In genomic region chr21:42973991-42974831, GRCh38 we compare ENCODE assay signal across 1 cellular context.
A peak's percentile ranks its signal among the peaks of the same experiment; 100 is the strongest.
TF ChIP-seq lines count a peak whose summit lies in the region.

A gene with protein sequence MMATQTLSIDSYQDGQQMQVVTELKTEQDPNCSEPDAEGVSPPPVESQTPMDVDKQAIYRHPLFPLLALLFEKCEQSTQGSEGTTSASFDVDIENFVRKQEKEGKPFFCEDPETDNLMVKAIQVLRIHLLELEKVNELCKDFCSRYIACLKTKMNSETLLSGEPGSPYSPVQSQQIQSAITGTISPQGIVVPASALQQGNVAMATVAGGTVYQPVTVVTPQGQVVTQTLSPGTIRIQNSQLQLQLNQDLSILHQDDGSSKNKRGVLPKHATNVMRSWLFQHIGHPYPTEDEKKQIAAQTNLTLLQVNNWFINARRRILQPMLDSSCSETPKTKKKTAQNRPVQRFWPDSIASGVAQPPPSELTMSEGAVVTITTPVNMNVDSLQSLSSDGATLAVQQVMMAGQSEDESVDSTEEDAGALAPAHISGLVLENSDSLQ (plus strand): TSS chr21:42974562. CDS start chr21:43004382, 29,820 bp downstream.

TF ChIP-seq in K562, 482 proteins besides CTCF, POLR2A, EP300 and RAD21 (continued from another document and continues in another):
- TF ChIP-seq, protein P1, sequence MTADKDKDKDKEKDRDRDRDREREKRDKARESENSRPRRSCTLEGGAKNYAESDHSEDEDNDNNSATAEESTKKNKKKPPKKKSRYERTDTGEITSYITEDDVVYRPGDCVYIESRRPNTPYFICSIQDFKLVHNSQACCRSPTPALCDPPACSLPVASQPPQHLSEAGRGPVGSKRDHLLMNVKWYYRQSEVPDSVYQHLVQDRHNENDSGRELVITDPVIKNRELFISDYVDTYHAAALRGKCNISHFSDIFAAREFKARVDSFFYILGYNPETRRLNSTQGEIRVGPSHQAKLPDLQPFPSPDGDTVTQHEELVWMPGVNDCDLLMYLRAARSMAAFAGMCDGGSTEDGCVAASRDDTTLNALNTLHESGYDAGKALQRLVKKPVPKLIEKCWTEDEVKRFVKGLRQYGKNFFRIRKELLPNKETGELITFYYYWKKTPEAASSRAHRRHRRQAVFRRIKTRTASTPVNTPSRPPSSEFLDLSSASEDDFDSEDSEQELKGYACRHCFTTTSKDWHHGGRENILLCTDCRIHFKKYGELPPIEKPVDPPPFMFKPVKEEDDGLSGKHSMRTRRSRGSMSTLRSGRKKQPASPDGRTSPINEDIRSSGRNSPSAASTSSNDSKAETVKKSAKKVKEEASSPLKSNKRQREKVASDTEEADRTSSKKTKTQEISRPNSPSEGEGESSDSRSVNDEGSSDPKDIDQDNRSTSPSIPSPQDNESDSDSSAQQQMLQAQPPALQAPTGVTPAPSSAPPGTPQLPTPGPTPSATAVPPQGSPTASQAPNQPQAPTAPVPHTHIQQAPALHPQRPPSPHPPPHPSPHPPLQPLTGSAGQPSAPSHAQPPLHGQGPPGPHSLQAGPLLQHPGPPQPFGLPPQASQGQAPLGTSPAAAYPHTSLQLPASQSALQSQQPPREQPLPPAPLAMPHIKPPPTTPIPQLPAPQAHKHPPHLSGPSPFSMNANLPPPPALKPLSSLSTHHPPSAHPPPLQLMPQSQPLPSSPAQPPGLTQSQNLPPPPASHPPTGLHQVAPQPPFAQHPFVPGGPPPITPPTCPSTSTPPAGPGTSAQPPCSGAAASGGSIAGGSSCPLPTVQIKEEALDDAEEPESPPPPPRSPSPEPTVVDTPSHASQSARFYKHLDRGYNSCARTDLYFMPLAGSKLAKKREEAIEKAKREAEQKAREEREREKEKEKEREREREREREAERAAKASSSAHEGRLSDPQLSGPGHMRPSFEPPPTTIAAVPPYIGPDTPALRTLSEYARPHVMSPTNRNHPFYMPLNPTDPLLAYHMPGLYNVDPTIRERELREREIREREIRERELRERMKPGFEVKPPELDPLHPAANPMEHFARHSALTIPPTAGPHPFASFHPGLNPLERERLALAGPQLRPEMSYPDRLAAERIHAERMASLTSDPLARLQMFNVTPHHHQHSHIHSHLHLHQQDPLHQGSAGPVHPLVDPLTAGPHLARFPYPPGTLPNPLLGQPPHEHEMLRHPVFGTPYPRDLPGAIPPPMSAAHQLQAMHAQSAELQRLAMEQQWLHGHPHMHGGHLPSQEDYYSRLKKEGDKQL (CRISPR knock-in tag; IDR thresholded peaks at IDR 0.05; ENCODE audit: borderline replicate concordance) = no peak
- TF ChIP-seq TBL1XR1 (IDR thresholded peaks at IDR 0.05; ENCODE audit: low read length in 2 of 2) (peak in 1 of 2 experiments; percentile 73; a peak in 2 of 4 replicates), HMGN3 (IDR thresholded peaks at IDR 0.05; ENCODE audit: borderline replicate concordance, extremely low read depth, insufficient read length, low read depth, low read length) (peak; percentile 96), HES1 (IDR thresholded peaks at IDR 0.05; ENCODE audit: low read depth) (peak; percentile 58; the same call in 1 of the 2 replicates), MITF (IDR thresholded peaks at IDR 0.05) (peak; percentile 70), MEIS2 (IDR thresholded peaks at IDR 0.05; ENCODE audit: partially characterized antibody) (peak; percentile 100), NBN (IDR thresholded peaks at IDR 0.05; ENCODE audit: low read depth) (peak; percentile 61; the same call in 1 of the 2 replicates), YY1 (IDR thresholded peaks at IDR 0.05; ENCODE audit: borderline replicate concordance in 1 of 3, control insufficient read depth in 1 of 3, extremely low read depth in 1 of 3, insufficient read depth in 3 of 3, insufficient read length in 1 of 3, insufficient replicate concordance in 2 of 3, low read depth in 1 of 3, low read length in 2 of 3) (peak in 1 of 3 experiments; percentile 35), ZNF583 (CRISPR knock-in tag; IDR thresholded peaks at IDR 0.05) (0 out of 2 replicates have a peak, but pooled peaks have one; percentile 37), ZC3H4 (CRISPR knock-in tag; IDR thresholded peaks at IDR 0.05; ENCODE audit: borderline replicate concordance) (no peak), MYC (IDR thresholded peaks at IDR 0.05; ENCODE audit: low read depth, low read length) (peak; percentile 8), MYC (CRISPR knock-in tag; IDR thresholded peaks at IDR 0.05; ENCODE audit: borderline replicate concordance, low read depth) (no peak; the same call in 1 of the 2 replicates), ZNF212 (CRISPR knock-in tag; IDR thresholded peaks at IDR 0.05) (0 out of 2 replicates have a peak, but pooled peaks have one; percentile 30), SREBF1 (IDR thresholded peaks at IDR 0.05; ENCODE audit: borderline replicate concordance, low read depth, low read length) (peak; percentile 96), GATAD2B (IDR thresholded peaks at IDR 0.05; ENCODE audit: borderline replicate concordance) (0 out of 2 replicates have a peak, but pooled peaks have one; percentile 49), EZH2 (IDR thresholded peaks at IDR 0.05; ENCODE audit: borderline replicate concordance, low read depth, low read length) (no peak), CXXC5 (CRISPR knock-in tag; IDR thresholded peaks at IDR 0.05) (peak; percentile 99), ESRRA (IDR thresholded peaks at IDR 0.05; ENCODE audit: borderline replicate concordance, low read depth) (peak; percentile 30; the same call in 1 of the 2 replicates), MAX (CRISPR knock-in tag; IDR thresholded peaks at IDR 0.05) (peak; percentile 94), CHCHD3 (CRISPR knock-in tag; IDR thresholded peaks at IDR 0.05) (0 out of 2 replicates have a peak, but pooled peaks have one; percentile 39), KDM4B (IDR thresholded peaks at IDR 0.05; ENCODE audit: borderline replicate concordance in 2 of 2, low read depth in 1 of 2) (peak in 1 of 2 experiments; percentile 96; a peak in 2 of 4 replicates), TOE1 (IDR thresholded peaks at IDR 0.05; ENCODE audit: borderline replicate concordance) (peak; percentile 95), TOE1 (CRISPR knock-in tag; IDR thresholded peaks at IDR 0.05; ENCODE audit: borderline replicate concordance, low read depth) (no peak), ZKSCAN1 (IDR thresholded peaks at IDR 0.05; ENCODE audit: low read depth, low read length) (peak; percentile 35; the same call in 1 of the 2 replicates), ETS2 (tag; IDR thresholded peaks at IDR 0.05; ENCODE audit: borderline replicate concordance, poor library complexity, severe bottlenecking) (no peak), HDAC1 (IDR thresholded peaks at IDR 0.05) (peak in 1 of 2 experiments; percentile 51; a peak in 1 of 4 replicates), RNF2 (IDR thresholded peaks at IDR 0.05) (peak; percentile 79), ZBTB9 (CRISPR knock-in tag; IDR thresholded peaks at IDR 0.05) (peak; percentile 92)
- TF ChIP-seq, protein P2, sequence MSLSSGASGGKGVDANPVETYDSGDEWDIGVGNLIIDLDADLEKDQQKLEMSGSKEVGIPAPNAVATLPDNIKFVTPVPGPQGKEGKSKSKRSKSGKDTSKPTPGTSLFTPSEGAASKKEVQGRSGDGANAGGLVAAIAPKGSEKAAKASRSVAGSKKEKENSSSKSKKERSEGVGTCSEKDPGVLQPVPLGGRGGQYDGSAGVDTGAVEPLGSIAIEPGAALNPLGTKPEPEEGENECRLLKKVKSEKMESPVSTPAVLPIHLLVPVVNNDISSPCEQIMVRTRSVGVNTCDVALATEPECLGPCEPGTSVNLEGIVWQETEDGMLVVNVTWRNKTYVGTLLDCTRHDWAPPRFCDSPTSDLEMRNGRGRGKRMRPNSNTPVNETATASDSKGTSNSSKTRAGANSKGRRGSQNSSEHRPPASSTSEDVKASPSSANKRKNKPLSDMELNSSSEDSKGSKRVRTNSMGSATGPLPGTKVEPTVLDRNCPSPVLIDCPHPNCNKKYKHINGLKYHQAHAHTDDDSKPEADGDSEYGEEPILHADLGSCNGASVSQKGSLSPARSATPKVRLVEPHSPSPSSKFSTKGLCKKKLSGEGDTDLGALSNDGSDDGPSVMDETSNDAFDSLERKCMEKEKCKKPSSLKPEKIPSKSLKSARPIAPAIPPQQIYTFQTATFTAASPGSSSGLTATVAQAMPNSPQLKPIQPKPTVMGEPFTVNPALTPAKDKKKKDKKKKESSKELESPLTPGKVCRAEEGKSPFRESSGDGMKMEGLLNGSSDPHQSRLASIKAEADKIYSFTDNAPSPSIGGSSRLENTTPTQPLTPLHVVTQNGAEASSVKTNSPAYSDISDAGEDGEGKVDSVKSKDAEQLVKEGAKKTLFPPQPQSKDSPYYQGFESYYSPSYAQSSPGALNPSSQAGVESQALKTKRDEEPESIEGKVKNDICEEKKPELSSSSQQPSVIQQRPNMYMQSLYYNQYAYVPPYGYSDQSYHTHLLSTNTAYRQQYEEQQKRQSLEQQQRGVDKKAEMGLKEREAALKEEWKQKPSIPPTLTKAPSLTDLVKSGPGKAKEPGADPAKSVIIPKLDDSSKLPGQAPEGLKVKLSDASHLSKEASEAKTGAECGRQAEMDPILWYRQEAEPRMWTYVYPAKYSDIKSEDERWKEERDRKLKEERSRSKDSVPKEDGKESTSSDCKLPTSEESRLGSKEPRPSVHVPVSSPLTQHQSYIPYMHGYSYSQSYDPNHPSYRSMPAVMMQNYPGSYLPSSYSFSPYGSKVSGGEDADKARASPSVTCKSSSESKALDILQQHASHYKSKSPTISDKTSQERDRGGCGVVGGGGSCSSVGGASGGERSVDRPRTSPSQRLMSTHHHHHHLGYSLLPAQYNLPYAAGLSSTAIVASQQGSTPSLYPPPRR (CRISPR knock-in tag; IDR thresholded peaks at IDR 0.05; ENCODE audit: borderline replicate concordance) = no peak
- TF ChIP-seq, protein P3, sequence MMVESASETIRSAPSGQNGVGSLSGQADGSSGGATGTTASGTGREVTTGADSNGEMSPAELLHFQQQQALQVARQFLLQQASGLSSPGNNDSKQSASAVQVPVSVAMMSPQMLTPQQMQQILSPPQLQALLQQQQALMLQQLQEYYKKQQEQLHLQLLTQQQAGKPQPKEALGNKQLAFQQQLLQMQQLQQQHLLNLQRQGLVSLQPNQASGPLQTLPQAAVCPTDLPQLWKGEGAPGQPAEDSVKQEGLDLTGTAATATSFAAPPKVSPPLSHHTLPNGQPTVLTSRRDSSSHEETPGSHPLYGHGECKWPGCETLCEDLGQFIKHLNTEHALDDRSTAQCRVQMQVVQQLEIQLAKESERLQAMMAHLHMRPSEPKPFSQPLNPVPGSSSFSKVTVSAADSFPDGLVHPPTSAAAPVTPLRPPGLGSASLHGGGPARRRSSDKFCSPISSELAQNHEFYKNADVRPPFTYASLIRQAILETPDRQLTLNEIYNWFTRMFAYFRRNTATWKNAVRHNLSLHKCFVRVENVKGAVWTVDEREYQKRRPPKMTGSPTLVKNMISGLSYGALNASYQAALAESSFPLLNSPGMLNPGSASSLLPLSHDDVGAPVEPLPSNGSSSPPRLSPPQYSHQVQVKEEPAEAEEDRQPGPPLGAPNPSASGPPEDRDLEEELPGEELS (CRISPR knock-in tag; IDR thresholded peaks at IDR 0.05; ENCODE audit: borderline replicate concordance) = 0 out of 2 replicates have a peak, but pooled peaks have one; percentile 86
- TF ChIP-seq, protein P4, sequence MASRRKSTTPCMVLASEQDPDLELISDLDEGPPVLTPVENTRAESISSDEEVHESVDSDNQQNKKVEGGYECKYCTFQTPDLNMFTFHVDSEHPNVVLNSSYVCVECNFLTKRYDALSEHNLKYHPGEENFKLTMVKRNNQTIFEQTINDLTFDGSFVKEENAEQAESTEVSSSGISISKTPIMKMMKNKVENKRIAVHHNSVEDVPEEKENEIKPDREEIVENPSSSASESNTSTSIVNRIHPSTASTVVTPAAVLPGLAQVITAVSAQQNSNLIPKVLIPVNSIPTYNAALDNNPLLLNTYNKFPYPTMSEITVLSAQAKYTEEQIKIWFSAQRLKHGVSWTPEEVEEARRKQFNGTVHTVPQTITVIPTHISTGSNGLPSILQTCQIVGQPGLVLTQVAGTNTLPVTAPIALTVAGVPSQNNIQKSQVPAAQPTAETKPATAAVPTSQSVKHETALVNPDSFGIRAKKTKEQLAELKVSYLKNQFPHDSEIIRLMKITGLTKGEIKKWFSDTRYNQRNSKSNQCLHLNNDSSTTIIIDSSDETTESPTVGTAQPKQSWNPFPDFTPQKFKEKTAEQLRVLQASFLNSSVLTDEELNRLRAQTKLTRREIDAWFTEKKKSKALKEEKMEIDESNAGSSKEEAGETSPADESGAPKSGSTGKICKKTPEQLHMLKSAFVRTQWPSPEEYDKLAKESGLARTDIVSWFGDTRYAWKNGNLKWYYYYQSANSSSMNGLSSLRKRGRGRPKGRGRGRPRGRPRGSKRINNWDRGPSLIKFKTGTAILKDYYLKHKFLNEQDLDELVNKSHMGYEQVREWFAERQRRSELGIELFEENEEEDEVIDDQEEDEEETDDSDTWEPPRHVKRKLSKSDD (conservative IDR thresholded peaks at IDR 0.05; ENCODE audit: low read length) = peak; percentile 74
